Comparison of ENCODE assay signal across 28 cellular contexts in the genomic region with DNA sequence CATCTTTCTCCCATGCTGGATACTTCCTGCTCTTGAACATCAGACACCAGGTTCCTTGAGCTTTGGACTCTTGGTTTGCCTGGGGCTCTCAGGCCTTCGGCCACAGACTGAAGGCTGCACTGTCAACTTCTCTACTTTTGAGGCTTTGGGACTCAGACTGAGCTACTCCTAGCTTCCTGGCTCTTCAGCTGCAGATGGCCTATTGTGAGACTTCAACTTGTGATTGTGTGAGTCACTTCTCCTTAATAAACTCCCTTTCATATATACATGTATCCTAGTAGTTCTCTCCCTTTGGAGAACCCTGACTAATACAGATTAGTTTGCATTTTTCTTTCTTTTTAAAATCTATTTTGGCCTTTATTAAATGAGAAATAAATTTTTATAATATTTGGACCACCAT.
A peak's percentile ranks its signal among the peaks of the same experiment; 100 is the strongest.
DNase-seq lines count a peak whose midpoint lies in the region; ATAC-seq and TF ChIP-seq lines count a peak whose summit lies in the region.
"Had no signal": no experiment of that assay in that cellular context is flagged by ENCODE, and none has a peak within 500 bp of the region (broad histone marks: within the 10 kb centered on the region; RNA-seq: fewer than 3 reads in every experiment).

No MANE protein-coding gene starts in this region.

- H3K9ac ChIP-seq in mesenchymal stem cell (ENCODE audit: low read length): peak overlapping the region; percentile 31
- H3K9ac ChIP-seq: KMS-11 had no signal

- no peak overlapping the region for H3K18ac ChIP-seq in mesenchymal stem cell (ENCODE audit: low read depth in 1 of 2, low read length in 2 of 2)

- WGBS in mesenchymal stem cell: 100% methylated on average over 1 of the region's 1 CpG

- H2BK15ac ChIP-seq in mesenchymal stem cell (ENCODE audit: low read depth, poor library complexity, severe bottlenecking): no peak overlapping the region

- no peak overlapping the region for H4K8ac ChIP-seq in mesenchymal stem cell (ENCODE audit: low read length)

- H3K4me3 ChIP-seq in epithelial cell of esophagus (ENCODE audit: low read length) (no peak overlapping the region), mesenchymal stem cell (ENCODE audit: insufficient read depth in 1 of 2, low read depth in 1 of 2, low read length in 2 of 2) (no peak overlapping the region), lower lobe of right lung (no peak overlapping the region)
- H3K4me3 ChIP-seq: adrenal gland, prostate gland, transverse colon had no signal

- no peak overlapping the region for H3K14ac ChIP-seq in mesenchymal stem cell (ENCODE audit: low read length in 2 of 2)

- no peak overlapping the region for H3K4ac ChIP-seq in mesenchymal stem cell (ENCODE audit: low read depth in 1 of 2, low read length in 2 of 2)

- no peak overlapping the region for H2AFZ ChIP-seq in mesenchymal stem cell (ENCODE audit: low read depth, low read length)

- H3K9me3 ChIP-seq in mesenchymal stem cell (ENCODE audit: control insufficient read depth, low read length): no peaks in the 10 kb centered on the region
- H3K9me3 ChIP-seq in lower lobe of right lung: no peaks in the 10 kb centered on the region
- H3K9me3 ChIP-seq: adrenal gland, prostate gland, transverse colon had no signal

- intact Hi-C loops in lower lobe of right lung (cut with DNase I): no loop called here

- no peak overlapping the region for H3K27ac ChIP-seq in mesenchymal stem cell (ENCODE audit: low read length, poor library complexity, severe bottlenecking)
- H3K27ac ChIP-seq in lower lobe of right lung: no peak overlapping the region
- H3K27ac ChIP-seq: adrenal gland, KMS-11, prostate gland, transverse colon had no signal

- H3K36me3 ChIP-seq in mesenchymal stem cell (ENCODE audit: control insufficient read depth in 1 of 2, insufficient read depth in 2 of 2, low read depth in 1 of 2, low read length in 2 of 2) (no peaks in the 10 kb centered on the region), lower lobe of right lung (no peaks in the 10 kb centered on the region)
- H3K36me3 ChIP-seq: adrenal gland, prostate gland, transverse colon had no signal

- no peak overlapping the region for H3K4me2 ChIP-seq in mesenchymal stem cell (ENCODE audit: low read length, poor library complexity, severe bottlenecking)
- H3K4me2 ChIP-seq: KMS-11 had no signal

- CTCF ChIA-PET in GM10248 (lab: Yijun Ruan, JAX): interaction anchor here (1.2 kb wide), 1 partner anchor 13 kb away, joined by 3 read pairs; no protein-coding TSS in a partner anchor

- no peak overlapping the region for H2BK12ac ChIP-seq in mesenchymal stem cell (ENCODE audit: low read length in 2 of 2)

- H4K91ac ChIP-seq in mesenchymal stem cell (ENCODE audit: low read length): no peak overlapping the region

- no peak overlapping the region for H2BK120ac ChIP-seq in mesenchymal stem cell (ENCODE audit: low read depth, low read length)

- no peak for TF ChIP-seq CTCF in epithelial cell of esophagus (IDR thresholded peaks at IDR 0.05; ENCODE audit: insufficient read depth, low read depth, low read length, missing control alignments)
- TF ChIP-seq CTCF in lower lobe of right lung (IDR thresholded peaks at IDR 0.05): no peak
- no peak for TF ChIP-seq CTCF in GM10248 (IDR thresholded peaks at IDR 0.05; ENCODE audit: control extremely low read depth, extremely low read depth, low read depth, missing control alignments)

- DNase-seq in EH (ENCODE audit: low read depth) (peak; percentile 15), NCI-H226 (peak; percentile 32), epithelial cell of esophagus (ENCODE audit: low read depth) (peak; percentile 28), mesenchymal stem cell (peak; percentile 49), lower lobe of right lung (no peak), GM10248 (ENCODE audit: extremely low spot score) (no peak)
- DNase-seq in stimulated activated CD4-positive, alpha-beta T cell treated with anti-CD3 and anti-CD28 coated beads, Interleukin-12 subunit alpha, Interleukin-12 subunit beta, amount 100 ng/mL, for 4 hours: no peak
- DNase-seq: activated CD4-positive, alpha-beta memory T cell treated with anti-CD3 and anti-CD28 coated beads, Interleukin-2, amount 10 ng/mL, durations not matched to agents 7 days and 5 days; activated CD4-positive, CD25-positive, alpha-beta regulatory T cell treated with anti-CD3 and anti-CD28 coated beads, Interleukin-2, amount 50 U/mL, for 72 hours; activated CD8-positive, alpha-beta memory T cell treated with anti-CD3 and anti-CD28 coated beads, Interleukin-2, amount 50 U/mL, for 4 hours; activated naive CD4-positive, alpha-beta T cell treated with anti-CD3 and anti-CD28 coated beads, Interleukin-2, amount 10 ng/mL, durations not matched to agents 7 days and 5 days; adrenal gland; DMS153; GDM1; islet precursor cell; left ventricle myocardium superior; naive thymus-derived CD4-positive, alpha-beta T cell; NCI-H1417; NCI-H2029 treated with DMSO at 0.1 percent for 48 hours; NCI-H526; Right ventricle myocardium superior; stimulated activated CD4-positive, alpha-beta T cell treated with anti-CD3 and anti-CD28 coated beads, Interleukin-15, amount 100 ng/mL, for 24 hours; T-helper 2 cell; transverse colon had no signal

- POLR2A ChIA-PET in GM10248 (lab: Yijun Ruan, JAX): no interaction called here

- no peak overlapping the region for H2AK5ac ChIP-seq in mesenchymal stem cell (ENCODE audit: low read length, severe bottlenecking)

- H3K27me3 ChIP-seq in mesenchymal stem cell (ENCODE audit: control insufficient read depth in 1 of 2, insufficient read depth in 1 of 2, low read length in 2 of 2) (no peaks in the 10 kb centered on the region), lower lobe of right lung (ENCODE audit: low read depth) (no peaks in the 10 kb centered on the region)
- H3K27me3 ChIP-seq: adrenal gland, transverse colon had no signal

- ATAC-seq in lower lobe of right lung (no peak), HG03354 (IDR thresholded peaks at IDR 0.05; ENCODE audit: poor library complexity, severe bottlenecking, unreplicated experiment) (no peak)
- ATAC-seq: left ventricle myocardium superior; naive thymus-derived CD4-positive, alpha-beta T cell; stimulated activated effector memory CD8-positive, alpha-beta T cell treated with anti-CD3 and anti-CD28 coated beads, Interleukin-12 subunit alpha, Interleukin-12 subunit beta, amount 100 ng/mL, for 72 hours had no signal

- H2BK5ac ChIP-seq in mesenchymal stem cell (ENCODE audit: low read depth, low read length, poor library complexity, severe bottlenecking): no peak overlapping the region

- H3K4me1 ChIP-seq in mesenchymal stem cell (ENCODE audit: control insufficient read depth, insufficient read depth, low read depth, low read length): peaks cover 2% of the 10 kb centered on the region
- H3K4me1 ChIP-seq in lower lobe of right lung: no peaks in the 10 kb centered on the region
- H3K4me1 ChIP-seq: adrenal gland, prostate gland, transverse colon had no signal

- no peak overlapping the region for H3K23ac ChIP-seq in mesenchymal stem cell (ENCODE audit: low read length in 2 of 2)

- H3K79me1 ChIP-seq in mesenchymal stem cell (replicated peaks; ENCODE audit: low read length, poor library complexity, severe bottlenecking): no peaks in the 10 kb centered on the region

Comparison
In these comparisons a context has a peak if more than half of its experiments do, and no peak if none do; other contexts are left out.
1. DNase-seq: peak in EH (single experiment), NCI-H226 (single experiment), epithelial cell of esophagus (single experiment) and mesenchymal stem cell (single experiment); none in lower lobe of right lung (single experiment), GM10248 (single experiment) and stimulated activated CD4-positive, alpha-beta T cell treated with anti-CD3 and anti-CD28 coated beads, Interleukin-12 subunit alpha, Interleukin-12 subunit beta, amount 100 ng/mL, for 4 hours (single experiment).